In the genomic region with DNA sequence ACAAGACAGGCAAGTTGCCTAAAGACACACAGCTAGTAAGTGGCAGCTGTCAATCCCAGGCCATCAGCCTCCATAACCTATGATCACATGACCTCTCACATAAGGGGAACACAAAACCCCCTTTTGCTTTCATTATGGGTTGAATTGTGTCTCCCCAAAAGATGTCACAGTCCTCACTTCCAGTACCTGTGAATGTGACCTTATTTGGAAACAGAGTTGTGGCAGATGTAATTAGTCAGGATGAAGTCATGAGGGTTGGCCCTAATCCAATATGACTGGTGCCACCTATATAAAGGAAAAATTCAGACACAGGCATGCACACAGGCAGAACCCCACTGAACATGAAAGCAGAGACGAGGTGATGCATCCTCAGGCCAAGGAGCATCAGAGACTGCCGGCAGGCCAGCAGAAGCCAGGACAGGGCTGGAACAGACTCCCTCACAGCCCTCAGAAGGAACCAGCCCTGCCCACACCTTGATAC, we compare ENCODE assay signal across 8 cellular contexts. TPM values are rescaled to one million over a fixed set of nuclear protein-coding genes. Genes with fewer than 3 reads are reported as not detected.
A peak's percentile ranks its signal among the peaks of the same experiment; 100 is the strongest.
DNase-seq lines count a peak whose midpoint lies in the region; ATAC-seq and TF ChIP-seq lines count a peak whose summit lies in the region.

No MANE protein-coding gene starts in this region.

- intact Hi-C loops in right cardiac atrium (cut with DNase I) = no loop called here

- peaks cover 38% of the 10 kb centered on the region for H3K36me3 Mint-ChIP-seq in endothelial cell (ENCODE audit: low read depth, unreplicated experiment)

- H3K9me3 ChIP-seq in right cardiac atrium (ENCODE audit: control insufficient read depth, low read length) = no peaks in the 10 kb centered on the region

- TF ChIP-seq CTCF in endothelial cell (IDR thresholded peaks at IDR 0.05; ENCODE audit: unreplicated experiment) = no peak

- H3K27ac ChIP-seq in right cardiac atrium (ENCODE audit: low read length) = peak overlapping the region; percentile 57

- no peak overlapping the region for H3K4me3 Mint-ChIP-seq in endothelial cell (ENCODE audit: unreplicated experiment)

- peaks cover 10% of the 10 kb centered on the region for H3K27me3 Mint-ChIP-seq in endothelial cell (ENCODE audit: unreplicated experiment)

- no peak overlapping the region for H3K4me3 ChIP-seq in right cardiac atrium (ENCODE audit: low read length)

- H3K27me3 ChIP-seq in right cardiac atrium (ENCODE audit: control insufficient read depth, insufficient read depth) = no peaks in the 10 kb centered on the region

- no peak overlapping the region for H3K27ac Mint-ChIP-seq in endothelial cell (ENCODE audit: unreplicated experiment)

- peaks cover 32% of the 10 kb centered on the region for H3K4me1 Mint-ChIP-seq in endothelial cell (ENCODE audit: unreplicated experiment)

- no peaks in the 10 kb centered on the region for H3K9me3 Mint-ChIP-seq in endothelial cell (ENCODE audit: unreplicated experiment)

- peaks cover 50% of the 10 kb centered on the region for H3K4me1 ChIP-seq in right cardiac atrium (ENCODE audit: control insufficient read depth, insufficient read depth, low read length)

- ATAC-seq in GM18498 (IDR thresholded peaks at IDR 0.05; ENCODE audit: unreplicated experiment) = peak; percentile 32
- no peak for ATAC-seq in right cardiac atrium

- 67% methylated on average over 2 of the region's 2 CpGs for WGBS in right cardiac atrium

- DNase-seq in NCI-H146 (lab: John Stamatoyannopoulos, UW) (peak; percentile 77), right cardiac atrium (no peak), NK-92 (lab: John Stamatoyannopoulos, UW; ENCODE audit: unreplicated experiment) (no peak), hippocampal formation (lab: John Stamatoyannopoulos, UW) (no peak), middle frontal gyrus (ENCODE audit: extremely low spot score, low spot score) (no peak), endothelial cell (ENCODE audit: low spot score) (no peak)
- peak; percentile 44 for DNase-seq in activated CD8-positive, alpha-beta memory T cell treated with anti-CD3 and anti-CD28 coated beads, Interleukin-2, amount 50 U/mL, for 4 hours

RNA-seq across cellular contexts. Expression of gene GFOD1, which starts 33.6 kb away (rescaled TPM):
- total RNA-seq in right cardiac atrium = 10 to 100 TPM; 51.0 to 81.7 (median 54.7) TPM
- 30.3 TPM for polyA plus RNA-seq in right cardiac atrium
- 47.6 TPM for total RNA-seq in endothelial cell (ENCODE audit: unreplicated experiment)

Comparison
In these comparisons a context has a peak if more than half of its experiments do, and no peak if none do; other contexts are left out.
1. DNase-seq: peak in NCI-H146 (single experiment) and activated CD8-positive, alpha-beta memory T cell treated with anti-CD3 and anti-CD28 coated beads, Interleukin-2, amount 50 U/mL, for 4 hours (single experiment); none in right cardiac atrium (0 of 3), NK-92 (single experiment), hippocampal formation (0 of 2), middle frontal gyrus (single experiment) and endothelial cell (single experiment).